In genomic region chr19:29687897-29688728, GRCh38 we compare ENCODE assay signal across 13 cellular contexts. TPM values are rescaled to one million over a fixed set of nuclear protein-coding genes. Genes with fewer than 3 reads are reported as not detected.
DNase-seq lines count a peak whose midpoint lies in the region; ATAC-seq and TF ChIP-seq lines count a peak whose summit lies in the region.
"Had no signal": no experiment of that assay in that cellular context is flagged by ENCODE, and none has a peak within 500 bp of the region (broad histone marks: within the 10 kb centered on the region; RNA-seq: fewer than 3 reads in every experiment).

No MANE protein-coding gene starts in this region.

- peaks cover 4% of the 10 kb centered on the region for H3K9me3 Mint-ChIP-seq in activated naive CD4-positive, alpha-beta T cell treated with anti-CD3 and anti-CD28 coated beads, Interleukin-2, amount 10 ng/mL, durations not matched to agents 7 days and 5 days
- H3K9me3 Mint-ChIP-seq in activated T-helper 17 cell treated with anti-CD3 and anti-CD28 coated beads, Interleukin-2, amount 50 U/mL, for 72 hours = peaks cover 4% of the 10 kb centered on the region
- H3K9me3 Mint-ChIP-seq in endothelial cell (ENCODE audit: unreplicated experiment) = no peaks in the 10 kb centered on the region

- H3K27ac ChIP-seq in vagina (peak overlapping the region; percentile 66), heart left ventricle (no peak overlapping the region)
- H3K27ac ChIP-seq: BLaER1 had no signal

- H3K4me1 Mint-ChIP-seq in activated naive CD4-positive, alpha-beta T cell treated with anti-CD3 and anti-CD28 coated beads, Interleukin-2, amount 10 ng/mL, durations not matched to agents 7 days and 5 days = peaks cover 48% of the 10 kb centered on the region
- H3K4me1 Mint-ChIP-seq in activated T-helper 17 cell treated with anti-CD3 and anti-CD28 coated beads, Interleukin-2, amount 50 U/mL, for 72 hours = peaks cover 41% of the 10 kb centered on the region
- H3K4me1 Mint-ChIP-seq in endothelial cell (ENCODE audit: unreplicated experiment) = no peaks in the 10 kb centered on the region

- no peak overlapping the region for H3K4me3 Mint-ChIP-seq in activated naive CD4-positive, alpha-beta T cell treated with anti-CD3 and anti-CD28 coated beads, Interleukin-2, amount 10 ng/mL, durations not matched to agents 7 days and 5 days
- peak overlapping the region; percentile 61 for H3K4me3 Mint-ChIP-seq in activated T-helper 17 cell treated with anti-CD3 and anti-CD28 coated beads, Interleukin-2, amount 50 U/mL, for 72 hours
- H3K4me3 Mint-ChIP-seq in endothelial cell (ENCODE audit: unreplicated experiment) = no peak overlapping the region

- TF ChIP-seq POLR2A in vagina (IDR thresholded peaks at IDR 0.05) (no peak), heart left ventricle (IDR thresholded peaks at IDR 0.05) (no peak)

- H3K36me3 ChIP-seq in vagina (no peaks in the 10 kb centered on the region), heart left ventricle (no peaks in the 10 kb centered on the region)
- H3K36me3 ChIP-seq: esophagus muscularis mucosa, sigmoid colon had no signal

- H3K4me3 ChIP-seq in fibroblast of villous mesenchyme (ENCODE audit: low read depth, low read length) (no peak overlapping the region), vagina (no peak overlapping the region), heart left ventricle (peak overlapping the region in 1 of 12 donors; percentile 43)
- H3K4me3 ChIP-seq: BLaER1 had no signal

- peaks cover 10% of the 10 kb centered on the region for H3K36me3 Mint-ChIP-seq in activated naive CD4-positive, alpha-beta T cell treated with anti-CD3 and anti-CD28 coated beads, Interleukin-2, amount 10 ng/mL, durations not matched to agents 7 days and 5 days
- no peaks in the 10 kb centered on the region for H3K36me3 Mint-ChIP-seq in activated T-helper 17 cell treated with anti-CD3 and anti-CD28 coated beads, Interleukin-2, amount 50 U/mL, for 72 hours (ENCODE audit: low read depth)
- peaks cover 8% of the 10 kb centered on the region for H3K36me3 Mint-ChIP-seq in endothelial cell (ENCODE audit: low read depth, unreplicated experiment)

- H3K27me3 Mint-ChIP-seq in activated naive CD4-positive, alpha-beta T cell treated with anti-CD3 and anti-CD28 coated beads, Interleukin-2, amount 10 ng/mL, durations not matched to agents 7 days and 5 days = peaks cover 6% of the 10 kb centered on the region
- no peaks in the 10 kb centered on the region for H3K27me3 Mint-ChIP-seq in activated T-helper 17 cell treated with anti-CD3 and anti-CD28 coated beads, Interleukin-2, amount 50 U/mL, for 72 hours
- peaks cover 4% of the 10 kb centered on the region for H3K27me3 Mint-ChIP-seq in endothelial cell (ENCODE audit: unreplicated experiment)

- no peak for TF ChIP-seq CTCF in fibroblast of villous mesenchyme (IDR thresholded peaks at IDR 0.05; ENCODE audit: insufficient read depth, low read depth, low read length)
- no peak for TF ChIP-seq CTCF in vagina (IDR thresholded peaks at IDR 0.05)
- no peak for TF ChIP-seq CTCF in endothelial cell (IDR thresholded peaks at IDR 0.05; ENCODE audit: unreplicated experiment)
- TF ChIP-seq CTCF in heart left ventricle (IDR thresholded peaks at IDR 0.05) = no peak

- WGBS in heart left ventricle, 4 donors = 73 to 76% (median 75%) methylated on average over 18 of the region's 18 CpGs

- H3K27ac Mint-ChIP-seq in activated naive CD4-positive, alpha-beta T cell treated with anti-CD3 and anti-CD28 coated beads, Interleukin-2, amount 10 ng/mL, durations not matched to agents 7 days and 5 days = peak overlapping the region; percentile 56
- peak overlapping the region; percentile 90 for H3K27ac Mint-ChIP-seq in activated T-helper 17 cell treated with anti-CD3 and anti-CD28 coated beads, Interleukin-2, amount 50 U/mL, for 72 hours
- H3K27ac Mint-ChIP-seq in endothelial cell (ENCODE audit: unreplicated experiment) = no peak overlapping the region

- no peaks in the 10 kb centered on the region for H3K27me3 ChIP-seq in vagina
- H3K27me3 ChIP-seq in heart left ventricle = no peaks in the 10 kb centered on the region
- H3K27me3 ChIP-seq: BLaER1, esophagus muscularis mucosa, sigmoid colon had no signal

- H3K9me3 ChIP-seq in vagina (peaks cover 5% of the 10 kb centered on the region), heart left ventricle (peaks cover 0 to 10% (median 7%) of the 10 kb centered on the region in 12 donors)

- peak; percentile 33 for ATAC-seq in activated T-helper 17 cell treated with anti-CD3 and anti-CD28 coated beads, Interleukin-2, amount 50 U/mL, for 72 hours (replicated peaks)
- ATAC-seq in heart left ventricle = no peak

- H3K4me1 ChIP-seq in vagina = peaks cover 20% of the 10 kb centered on the region
- H3K4me1 ChIP-seq in heart left ventricle = peaks cover 0 to 8% (median 0%) of the 10 kb centered on the region in 12 donors

- intact Hi-C loops in vagina (cut with DNase I) = no loop called here
- intact Hi-C loops in heart left ventricle (cut with DNase I) = no loop called here

- no peak for DNase-seq in activated naive CD4-positive, alpha-beta T cell treated with anti-CD3 and anti-CD28 coated beads, Interleukin-2, amount 10 ng/mL, durations not matched to agents 7 days and 5 days
- no peak for DNase-seq in activated naive CD4-positive, alpha-beta T cell treated with Interleukin-2 at 50 U/mL for 16 hours
- DNase-seq in fibroblast of villous mesenchyme (ENCODE audit: low read depth) (peak; percentile 84), vagina (ENCODE audit: extremely low spot score in 2 of 2) (no peak), endothelial cell (ENCODE audit: low spot score) (no peak), heart left ventricle (no peak), NCI-H2196 (lab: John Stamatoyannopoulos, UW; ENCODE audit: unreplicated experiment) (no peak)
- DNase-seq: Karpas-422, NCI-H82 had no signal

- CTCF ChIA-PET in activated naive CD4-positive, alpha-beta T cell treated with anti-CD3 and anti-CD28 coated beads, Interleukin-2, amount 10 ng/mL, durations not matched to agents 7 days and 5 days (lab: Charles Lee) = interaction anchor here (1.1 to 7.9 kb wide), 3 partner anchors 19 to 79 kb away, joined by 4 to 132 read pairs (median 6); partner anchors contain the start of genes PLEKHF1 and POP4

RNA-seq across cellular contexts. Expression of gene PLEKHF1, which starts 22.9 kb away (rescaled TPM):
- total RNA-seq in activated T-helper 17 cell treated with anti-CD3 and anti-CD28 coated beads, Interleukin-2, amount 50 U/mL, for 72 hours = 10 to 100 TPM; 34.4 to 40.3 TPM
- total RNA-seq in fibroblast of villous mesenchyme = 9.9 and 22.5 TPM in 2 replicates
- total RNA-seq in vagina = 37.1 TPM
- total RNA-seq in endothelial cell (ENCODE audit: unreplicated experiment) = 0.77 TPM
- total RNA-seq in heart left ventricle = 10 to 100 TPM in 8 of 9 donors, 1 to 10 TPM in 1; 7.8 to 46.1 (median 17.5) TPM
- 10 to 100 TPM; 38.6 to 42.0 TPM for polyA plus RNA-seq in heart left ventricle

RNA-seq across cellular contexts. Expression of gene C19orf12, which starts 26.9 kb away (rescaled TPM):
- 10 to 100 TPM; 34.5 to 39.1 TPM for total RNA-seq in activated T-helper 17 cell treated with anti-CD3 and anti-CD28 coated beads, Interleukin-2, amount 50 U/mL, for 72 hours
- total RNA-seq in fibroblast of villous mesenchyme (29.0 and 38.4 TPM in 2 replicates), vagina (14.2 TPM), endothelial cell (ENCODE audit: unreplicated experiment) (6.1 TPM), heart left ventricle (10 to 100 TPM; 35.7 to 80.3 (median 49.2) TPM)
- 10 to 100 TPM; 34.0 to 47.1 TPM for polyA plus RNA-seq in heart left ventricle
